In the genomic region with DNA sequence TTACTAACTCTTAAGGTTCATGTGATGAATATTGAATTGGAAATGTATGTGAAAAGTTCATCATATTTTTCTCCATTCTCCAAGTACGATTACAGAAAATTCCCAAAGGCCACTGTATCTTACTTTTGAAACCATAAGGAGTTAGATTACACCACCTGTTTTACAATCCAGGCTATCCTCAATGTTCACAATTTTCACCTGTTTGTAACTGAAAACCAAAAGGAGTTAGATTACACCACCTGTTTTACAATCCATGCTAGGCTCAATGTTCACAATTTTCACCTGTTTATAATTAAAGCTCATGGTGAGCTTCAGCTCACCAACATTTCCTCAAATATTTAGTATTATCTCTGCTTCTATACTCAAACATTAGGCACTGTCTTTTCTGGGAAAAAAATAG, we compare ENCODE assay signal across 26 cellular contexts.
A peak's percentile ranks its signal among the peaks of the same experiment; 100 is the strongest.
DNase-seq lines count a peak whose midpoint lies in the region; ATAC-seq and TF ChIP-seq lines count a peak whose summit lies in the region.
"Had no signal": no experiment of that assay in that cellular context is flagged by ENCODE, and none has a peak within 500 bp of the region (broad histone marks: within the 10 kb centered on the region; RNA-seq: fewer than 3 reads in every experiment).

No MANE protein-coding gene starts in this region.

- ATAC-seq in GM18520 (IDR thresholded peaks at IDR 0.05; ENCODE audit: unreplicated experiment): no peak
- ATAC-seq in GM19023 (IDR thresholded peaks at IDR 0.05; ENCODE audit: unreplicated experiment): no peak
- no peak for ATAC-seq in naive thymus-derived CD8-positive, alpha-beta T cell
- ATAC-seq: CD8-positive, alpha-beta T cell; HepG2; Panc1 had no signal

- TF ChIP-seq CTCF in endothelial cell (IDR thresholded peaks at IDR 0.05; ENCODE audit: unreplicated experiment): no peak

- H3K4me1 Mint-ChIP-seq in endothelial cell (ENCODE audit: unreplicated experiment): no peaks in the 10 kb centered on the region
- no peaks in the 10 kb centered on the region for H3K4me1 Mint-ChIP-seq in naive thymus-derived CD8-positive, alpha-beta T cell
- H3K4me1 Mint-ChIP-seq: B cell had no signal

- H3K27ac Mint-ChIP-seq in endothelial cell (ENCODE audit: unreplicated experiment): peak overlapping the region; percentile 36
- H3K27ac Mint-ChIP-seq in naive thymus-derived CD8-positive, alpha-beta T cell: no peak overlapping the region
- H3K27ac Mint-ChIP-seq: B cell; CD8-positive, alpha-beta T cell; T-helper 1 cell treated with Interleukin-12 subunit alpha and Interleukin-12 subunit beta and Interleukin-4 antibody, amounts not matched to agents 30 μg/mL and 1 μg/mL, for 36 hours had no signal

- H3K4me3 Mint-ChIP-seq in endothelial cell (ENCODE audit: unreplicated experiment): no peak overlapping the region
- no peak overlapping the region for H3K4me3 Mint-ChIP-seq in naive thymus-derived CD8-positive, alpha-beta T cell
- H3K4me3 Mint-ChIP-seq: B cell; CD8-positive, alpha-beta T cell; T-helper 1 cell treated with Interleukin-12 subunit alpha and Interleukin-12 subunit beta and Interleukin-4 antibody, amounts not matched to agents 30 μg/mL and 1 μg/mL, for 36 hours had no signal

- POLR2A ChIA-PET in naive thymus-derived CD8-positive, alpha-beta T cell (lab: Charles Lee): no interaction called here

- no peaks in the 10 kb centered on the region for H3K9me3 Mint-ChIP-seq in endothelial cell (ENCODE audit: unreplicated experiment)
- peaks cover 0 to 11% (median 6%) of the 10 kb centered on the region in 9 donors for H3K9me3 Mint-ChIP-seq in naive thymus-derived CD8-positive, alpha-beta T cell

- DNase-seq in NCI-H1092 treated with DMSO at 0.1 percent for 48 hours (lab: John Stamatoyannopoulos, UW) (peak; percentile 51), NCI-H1092 (lab: John Stamatoyannopoulos, UW) (no peak), NCI-H146 treated with DMSO at 0.1 percent for 48 hours (lab: John Stamatoyannopoulos, UW; ENCODE audit: unreplicated experiment) (peak; percentile 37), NCI-H2107 treated with DMSO at 0.1 percent for 48 hours (lab: John Stamatoyannopoulos, UW; ENCODE audit: unreplicated experiment) (peak; percentile 96), endothelial cell (ENCODE audit: low spot score) (no peak)
- DNase-seq in naive thymus-derived CD8-positive, alpha-beta T cell: no peak
- DNase-seq: Caco-2; CD8-positive, alpha-beta T cell; DMS 273 treated with DMSO at 0.1 percent for 48 hours; DMS79 treated with DMSO at 0.1 percent for 48 hours; GF-D8; H7; Kasumi-1; MV-4-11; NCI-H1417 treated with DMSO at 0.1 percent for 48 hours; NCI-H187 treated with DMSO at 0.1 percent for 48 hours; NCI-H345; NCI-H510A treated with DMSO at 0.1 percent for 48 hours; SHP77 treated with DMSO at 0.1 percent for 48 hours; T-helper 9 cell had no signal

- H3K36me3 Mint-ChIP-seq in endothelial cell (ENCODE audit: low read depth, unreplicated experiment): no peaks in the 10 kb centered on the region
- H3K36me3 Mint-ChIP-seq in naive thymus-derived CD8-positive, alpha-beta T cell: peaks cover 0 to 1% (median 0%) of the 10 kb centered on the region in 3 donors
- H3K36me3 Mint-ChIP-seq: CD8-positive, alpha-beta T cell had no signal

- H3K27me3 Mint-ChIP-seq in endothelial cell (ENCODE audit: unreplicated experiment): no peaks in the 10 kb centered on the region
- no peaks in the 10 kb centered on the region for H3K27me3 Mint-ChIP-seq in naive thymus-derived CD8-positive, alpha-beta T cell
- H3K27me3 Mint-ChIP-seq: B cell had no signal

Comparison
In these comparisons a context has a peak if more than half of its experiments do, and no peak if none do; other contexts are left out.
1. DNase-seq: peak in NCI-H1092 treated with DMSO at 0.1 percent for 48 hours (single experiment), NCI-H146 treated with DMSO at 0.1 percent for 48 hours (single experiment) and NCI-H2107 treated with DMSO at 0.1 percent for 48 hours (single experiment); none in NCI-H1092 (single experiment), endothelial cell (single experiment) and naive thymus-derived CD8-positive, alpha-beta T cell (0 of 10).